Comparison of ENCODE assay signal across 1 cellular context in genomic region chr2:219443016-219443696, GRCh38.
TF ChIP-seq lines count a peak whose summit lies in the region.

No MANE protein-coding gene starts in this region.

TF ChIP-seq in IMR-90, 13 proteins besides CTCF, POLR2A, EP300 and RAD21:
- TF ChIP-seq BHLHE40 (IDR thresholded peaks at IDR 0.05; ENCODE audit: low read depth, low read length): no peak
- TF ChIP-seq, protein P1, sequence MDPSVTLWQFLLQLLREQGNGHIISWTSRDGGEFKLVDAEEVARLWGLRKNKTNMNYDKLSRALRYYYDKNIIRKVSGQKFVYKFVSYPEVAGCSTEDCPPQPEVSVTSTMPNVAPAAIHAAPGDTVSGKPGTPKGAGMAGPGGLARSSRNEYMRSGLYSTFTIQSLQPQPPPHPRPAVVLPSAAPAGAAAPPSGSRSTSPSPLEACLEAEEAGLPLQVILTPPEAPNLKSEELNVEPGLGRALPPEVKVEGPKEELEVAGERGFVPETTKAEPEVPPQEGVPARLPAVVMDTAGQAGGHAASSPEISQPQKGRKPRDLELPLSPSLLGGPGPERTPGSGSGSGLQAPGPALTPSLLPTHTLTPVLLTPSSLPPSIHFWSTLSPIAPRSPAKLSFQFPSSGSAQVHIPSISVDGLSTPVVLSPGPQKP (IDR thresholded peaks at IDR 0.05; ENCODE audit: borderline replicate concordance, low read depth, low read length): no peak
